In genomic region chr9:33265211-33265885, GRCh38 we compare ENCODE assay signal across 8 cellular contexts. TPM values are rescaled to one million over a fixed set of nuclear protein-coding genes. Genes with fewer than 3 reads are reported as not detected.
DNase-seq lines count a peak whose midpoint lies in the region; ATAC-seq and TF ChIP-seq lines count a peak whose summit lies in the region.

No MANE protein-coding gene starts in this region.

- peaks cover 51% of the 10 kb centered on the region for H3K4me1 ChIP-seq in left ventricle myocardium inferior
- peaks cover 14% of the 10 kb centered on the region for H3K4me1 ChIP-seq in skeletal muscle satellite cell (ENCODE audit: control insufficient read depth, insufficient read depth, low read length)

- peak overlapping the region; percentile 91 for H3K9ac ChIP-seq in skeletal muscle satellite cell (ENCODE audit: low read depth, low read length)

- peaks cover 64% of the 10 kb centered on the region for H3K36me3 ChIP-seq in left ventricle myocardium inferior
- H3K36me3 ChIP-seq in skeletal muscle satellite cell (ENCODE audit: insufficient read depth, low read length) = peaks cover 47% of the 10 kb centered on the region

- no peaks in the 10 kb centered on the region for H3K9me3 ChIP-seq in left ventricle myocardium inferior (replicated peaks)
- no peaks in the 10 kb centered on the region for H3K9me3 ChIP-seq in skeletal muscle satellite cell (replicated peaks; ENCODE audit: low read length)

- no peaks in the 10 kb centered on the region for H3K27me3 ChIP-seq in left ventricle myocardium inferior (ENCODE audit: low read depth)
- H3K27me3 ChIP-seq in skeletal muscle satellite cell (ENCODE audit: control insufficient read depth, insufficient read depth, low read length) = no peaks in the 10 kb centered on the region

- peak overlapping the region; percentile 89 for H3K4me2 ChIP-seq in skeletal muscle satellite cell (ENCODE audit: low read length)

- intact Hi-C loops in left ventricle myocardium inferior (cut with micrococcal nuclease) = no loop called here

- DNase-seq in left ventricle myocardium inferior = no peak
- DNase-seq in DMS153 (lab: John Stamatoyannopoulos, UW) = no peak

- H3K27ac ChIP-seq in VCaP = peak overlapping the region; percentile 91
- peak overlapping the region; percentile 96 for H3K27ac ChIP-seq in left ventricle myocardium inferior (replicated peaks)

- TF ChIP-seq CTCF in GM12875 (IDR thresholded peaks at IDR 0.05; ENCODE audit: borderline replicate concordance, insufficient read depth, low read depth, low read length) (no peak), VCaP (conservative IDR thresholded peaks at IDR 0.05) (no peak), left ventricle myocardium inferior (IDR thresholded peaks at IDR 0.05; ENCODE audit: borderline replicate concordance) (no peak)

- ATAC-seq in GM21515 (IDR thresholded peaks at IDR 0.05; ENCODE audit: unreplicated experiment) (no peak), GM19035 (IDR thresholded peaks at IDR 0.05; ENCODE audit: unreplicated experiment) (no peak), GM21360 (IDR thresholded peaks at IDR 0.05; ENCODE audit: unreplicated experiment) (no peak)

- peak overlapping the region; percentile 69 for H3K4me3 ChIP-seq in GM12875 (ENCODE audit: low read depth, low read length)
- H3K4me3 ChIP-seq in left ventricle myocardium inferior = peak overlapping the region; percentile 79
- peak overlapping the region; percentile 82 for H3K4me3 ChIP-seq in skeletal muscle satellite cell (ENCODE audit: low read length)

RNA-seq across cellular contexts. Expression of gene CHMP5, which starts 0.5 kb away (rescaled TPM):
- 56.9 TPM for total RNA-seq in left ventricle myocardium inferior
- total RNA-seq in skeletal muscle satellite cell (2012; rRNA removed) = 62.3 and 71.7 TPM in 2 replicates

RNA-seq across cellular contexts. Expression of gene BAG1, which starts 0.8 kb away (rescaled TPM):
- total RNA-seq in left ventricle myocardium inferior = 138 TPM
- total RNA-seq in skeletal muscle satellite cell (2012; rRNA removed) = 15.7 and 30.4 TPM in 2 replicates

RNA-seq across cellular contexts. Expression of gene NFX1, which starts 25.0 kb away (rescaled TPM):
- 31.4 TPM for total RNA-seq in left ventricle myocardium inferior
- total RNA-seq in skeletal muscle satellite cell (2012; rRNA removed) = 19.9 and 24.3 TPM in 2 replicates

RNA-seq across cellular contexts. Expression of gene SPINK4, which starts 25.4 kb away (rescaled TPM):
- total RNA-seq in left ventricle myocardium inferior = not detected
- not detected in 2 replicates for total RNA-seq in skeletal muscle satellite cell (2012; rRNA removed)
